8 cellular contexts compared by ENCODE assay signal in genomic region chr5:68239485-68239884, GRCh38.
DNase-seq lines count a peak whose midpoint lies in the region; ATAC-seq lines count a peak whose summit lies in the region.

No MANE protein-coding gene starts in this region.

- H3K4me1 Mint-ChIP-seq in T-helper 2 cell treated with Interferon-gamma antibody and Interleukin-4, amounts not matched to agents 5 μg/mL and 100 μg/mL, for 36 hours (ENCODE audit: low read depth) = peaks cover 54% of the 10 kb centered on the region

- H3K9me3 Mint-ChIP-seq in T-helper 2 cell treated with Interferon-gamma antibody and Interleukin-4, amounts not matched to agents 5 μg/mL and 100 μg/mL, for 36 hours = no peaks in the 10 kb centered on the region

- no peaks in the 10 kb centered on the region for H3K27me3 Mint-ChIP-seq in T-helper 2 cell treated with Interferon-gamma antibody and Interleukin-4, amounts not matched to agents 5 μg/mL and 100 μg/mL, for 36 hours (ENCODE audit: low read depth)

- H3K27ac Mint-ChIP-seq in T-helper 2 cell treated with Interferon-gamma antibody and Interleukin-4, amounts not matched to agents 5 μg/mL and 100 μg/mL, for 36 hours = peak overlapping the region; percentile 86

- peak; percentile 71 for ATAC-seq in GM18873 (IDR thresholded peaks at IDR 0.05; ENCODE audit: low FRiP score, unreplicated experiment)
- peak; percentile 92 for ATAC-seq in HG03097 (IDR thresholded peaks at IDR 0.05; ENCODE audit: low FRiP score, unreplicated experiment)

- DNase-seq in T-helper 2 cell treated with Interferon-gamma antibody and Interleukin-4, amounts not matched to agents 5 μg/mL and 100 μg/mL, for 36 hours (ENCODE audit: low spot score) = peak; percentile 81
- DNase-seq in amniotic epithelial cell (ENCODE audit: low read depth) (peak; percentile 75), kidney tubule cell (ENCODE audit: low spot score) (peak; percentile 79), NCI-H1694 (lab: John Stamatoyannopoulos, UW) (no peak), NCI-H146 (lab: John Stamatoyannopoulos, UW) (no peak)
- peak; percentile 62 to 64 for DNase-seq in stimulated activated CD4-positive, alpha-beta T cell treated with anti-CD3 and anti-CD28 coated beads, Interleukin-2, amount 100 ng/mL, for 48 hours

- peak overlapping the region; percentile 72 for H3K4me3 Mint-ChIP-seq in T-helper 2 cell treated with Interferon-gamma antibody and Interleukin-4, amounts not matched to agents 5 μg/mL and 100 μg/mL, for 36 hours

- peaks cover 30% of the 10 kb centered on the region for H3K36me3 Mint-ChIP-seq in T-helper 2 cell treated with Interferon-gamma antibody and Interleukin-4, amounts not matched to agents 5 μg/mL and 100 μg/mL, for 36 hours (ENCODE audit: low read depth)

Comparison
In these comparisons a context has a peak if more than half of its experiments do, and no peak if none do; other contexts are left out.
1. DNase-seq: peak in T-helper 2 cell treated with Interferon-gamma antibody and Interleukin-4, amounts not matched to agents 5 μg/mL and 100 μg/mL, for 36 hours (single experiment), amniotic epithelial cell (single experiment), kidney tubule cell (single experiment) and stimulated activated CD4-positive, alpha-beta T cell treated with anti-CD3 and anti-CD28 coated beads, Interleukin-2, amount 100 ng/mL, for 48 hours (2 of 2); none in NCI-H1694 (single experiment) and NCI-H146 (single experiment).